ENCODE assay signal across 24 cellular contexts in genomic region chr11:71202598-71202944, GRCh38. TPM values are rescaled to one million over a fixed set of nuclear protein-coding genes. Genes with fewer than 3 reads are reported as not detected.
A peak's percentile ranks its signal among the peaks of the same experiment; 100 is the strongest.
DNase-seq lines count a peak whose midpoint lies in the region; ATAC-seq, FAIRE-seq and TF ChIP-seq lines count a peak whose summit lies in the region.
"Had no signal": no experiment of that assay in that cellular context is flagged by ENCODE, and none has a peak within 500 bp of the region (broad histone marks: within the 10 kb centered on the region; RNA-seq: fewer than 3 reads in every experiment).

No MANE protein-coding gene starts in this region.

- no peak overlapping the region for H3K27ac ChIP-seq in HepG2 (ENCODE audit: extremely low read length, insufficient read depth, low read length)
- H3K27ac ChIP-seq in neuronal stem cell (replicated peaks; ENCODE audit: low read length) = no peak overlapping the region
- H3K27ac ChIP-seq in thyroid gland = no peak overlapping the region

- H2BK120ac ChIP-seq in neuronal stem cell (ENCODE audit: low read depth, low read length) = no peak overlapping the region

- CTCF ChIA-PET in HepG2 (lab: Yijun Ruan, JAX; ENCODE audit: low intra/inter-chr PET ratio, low total read pairs) = no interaction called here

- intact Hi-C loops in HepG2 (cut with micrococcal nuclease; ENCODE audit: unreplicated experiment) = no loop called here
- intact Hi-C loops in thyroid gland (cut with DNase I) = no loop called here

- 100% methylated on average over 3 of the region's 5 CpGs for WGBS in HepG2 (ENCODE audit: low lambda C conversion rate)
- WGBS in neuronal stem cell (ENCODE audit: extremely low coverage in 2 of 2, insufficient read length in 2 of 2, insufficient replicate concordance in 1 of 2), 2 donors = no CpG with 5 or more reads among the region's 5 CpGs
- WGBS in thyroid gland, 2 donors = 94 to 100% methylated on average over 3 to 5 of the region's 5 CpGs

- H3K9me3 ChIP-seq in HepG2 (ENCODE audit: low read length) (no peaks in the 10 kb centered on the region), neuronal stem cell (replicated peaks in 1 of 2; ENCODE audit: control insufficient read depth in 2 of 2, insufficient read depth in 1 of 2, low read depth in 1 of 2, low read length in 2 of 2) (no peaks in the 10 kb centered on the region), MG63 (no peaks in the 10 kb centered on the region), thyroid gland (no peaks in the 10 kb centered on the region)
- H3K9me3 ChIP-seq: BE2C had no signal

- H3K79me2 ChIP-seq in HepG2 (ENCODE audit: insufficient read depth, low read length) = peaks cover 70% of the 10 kb centered on the region

- H3K27me3 ChIP-seq in bronchial epithelial cell (ENCODE audit: control insufficient read depth, insufficient read depth, low read length) (no peaks in the 10 kb centered on the region), HepG2 (ENCODE audit: control insufficient read depth in 1 of 2, insufficient read depth in 2 of 2, low read length in 2 of 2) (no peaks in the 10 kb centered on the region), neuronal stem cell (ENCODE audit: control insufficient read depth in 3 of 3, insufficient read depth in 3 of 3, low read depth in 1 of 3, low read length in 3 of 3) (no peaks in the 10 kb centered on the region), MG63 (no peaks in the 10 kb centered on the region), thyroid gland (no peaks in the 10 kb centered on the region)
- H3K27me3 ChIP-seq: BE2C had no signal

- H3K18ac ChIP-seq in neuronal stem cell (ENCODE audit: low read length) = peak overlapping the region; percentile 33

- H2BK5ac ChIP-seq in neuronal stem cell (ENCODE audit: low read length) = no peak overlapping the region

- TF ChIP-seq CTCF in bronchial epithelial cell (IDR thresholded peaks at IDR 0.05; ENCODE audit: insufficient read depth, low read length, severe bottlenecking) (no peak), HepG2 (CRISPR knock-in tag; IDR thresholded peaks at IDR 0.05) (no peak), thyroid gland (IDR thresholded peaks at IDR 0.05) (no peak)

- H2BK15ac ChIP-seq in neuronal stem cell (ENCODE audit: low read length) = peak overlapping the region; percentile 46

- H4K91ac ChIP-seq in neuronal stem cell (ENCODE audit: low read depth, low read length, poor library complexity) = no peak overlapping the region

- H3K4me2 ChIP-seq in HepG2 (ENCODE audit: low read depth, low read length) (no peak overlapping the region), neuronal stem cell (ENCODE audit: insufficient read depth, low read length, poor library complexity, severe bottlenecking) (no peak overlapping the region)

- no peak overlapping the region for H2BK12ac ChIP-seq in neuronal stem cell (ENCODE audit: low read length)

- peaks cover 57% of the 10 kb centered on the region for H4K20me1 ChIP-seq in HepG2 (ENCODE audit: insufficient read depth, low read length)

- H3K4ac ChIP-seq in neuronal stem cell (ENCODE audit: low read length) = no peak overlapping the region

- no peak for DNase-seq in bronchial epithelial cell (ENCODE audit: low read depth)
- no peak for DNase-seq in HepG2 (ENCODE audit: low spot score)
- no peak for DNase-seq in neuronal stem cell (ENCODE audit: low spot score)
- DNase-seq in MG63 = no peak
- DNase-seq in thyroid gland = no peak
- no peak for DNase-seq in NCI-H187 (lab: John Stamatoyannopoulos, UW)
- DNase-seq: ACHN; BE2C; C1 segment of cervical spinal cord; CD4-positive, CD25-positive, alpha-beta regulatory T cell; CD8-positive, alpha-beta memory T cell; COR-L47; DMS 273 treated with DMSO at 0.1 percent for 48 hours; DMS53; DND-41; EL; H9 had no signal

- TF ChIP-seq RAD21 in HepG2 (CRISPR knock-in tag; IDR thresholded peaks at IDR 0.05) = no peak

- H3K4me1 ChIP-seq in HepG2 (ENCODE audit: insufficient read depth, low read length) = peaks cover 12% of the 10 kb centered on the region; the same call in 1 of the 2 replicates
- H3K4me1 ChIP-seq in neuronal stem cell (ENCODE audit: control insufficient read depth in 2 of 2, insufficient read depth in 1 of 2, low read depth in 1 of 2, low read length in 2 of 2) = peaks cover 0 to 6% of the 10 kb centered on the region in 2 donors
- peaks cover 18 to 20% of the 10 kb centered on the region in 2 donors for H3K4me1 ChIP-seq in thyroid gland
- H3K4me1 ChIP-seq: BE2C had no signal

- H3K14ac ChIP-seq in neuronal stem cell (ENCODE audit: low read length) = no peak overlapping the region

- peak overlapping the region; percentile 59 for H2AK5ac ChIP-seq in neuronal stem cell (ENCODE audit: low read depth, low read length)

- BruUV-seq in HepG2 (replicated peaks; lab: Mats Ljungman, UMichigan) = no TSS peak

- POLR2A ChIA-PET in HepG2 (lab: Yijun Ruan, JAX) = no interaction called here

- no peak overlapping the region for H3K4me3 ChIP-seq in bronchial epithelial cell (ENCODE audit: low read depth, low read length)
- H3K4me3 ChIP-seq in HepG2 (replicated peaks in 1 of 3; ENCODE audit: insufficient read depth in 1 of 3, low read depth in 2 of 3, low read length in 3 of 3) = no peak overlapping the region
- no peak overlapping the region for H3K4me3 ChIP-seq in neuronal stem cell (ENCODE audit: low read length in 2 of 2)
- no peak overlapping the region for H3K4me3 ChIP-seq in MG63
- H3K4me3 ChIP-seq in thyroid gland (replicated peaks in 1 of 3) = no peak overlapping the region
- H3K4me3 ChIP-seq: GM12878 had no signal

- peak overlapping the region; percentile 10 for H3K23ac ChIP-seq in neuronal stem cell (ENCODE audit: low read depth, low read length, poor library complexity)

- peak; percentile 64 for FAIRE-seq in bronchial epithelial cell (lab: Jason Lieb, UNC)
- FAIRE-seq in HepG2 (lab: Jason Lieb, UNC) = no peak
- FAIRE-seq: A204.1, GM12878, H1, HTR-8/SVneo had no signal

- H3K36me3 ChIP-seq in bronchial epithelial cell (ENCODE audit: control insufficient read depth, insufficient read depth, low read length) = no peaks in the 10 kb centered on the region
- peaks cover 17 to 66% of the 10 kb centered on the region in 2 experiments; a peak in 4 of 5 replicates for H3K36me3 ChIP-seq in HepG2 (replicated peaks in 1 of 2; ENCODE audit: control insufficient read depth in 1 of 2, insufficient read depth in 2 of 2, low read length in 2 of 2)
- H3K36me3 ChIP-seq in neuronal stem cell (replicated peaks in 1 of 2; ENCODE audit: control insufficient read depth in 2 of 2, insufficient read depth in 2 of 2, low read length in 2 of 2) = no peaks in the 10 kb centered on the region
- H3K36me3 ChIP-seq in MG63 = no peaks in the 10 kb centered on the region
- no peaks in the 10 kb centered on the region for H3K36me3 ChIP-seq in thyroid gland
- H3K36me3 ChIP-seq: BE2C had no signal

- H2AFZ ChIP-seq in HepG2 (ENCODE audit: low read length) (no peak overlapping the region), neuronal stem cell (ENCODE audit: low read length) (no peak overlapping the region)

- TF ChIP-seq POLR2A in HepG2 (IDR thresholded peaks at IDR 0.05; ENCODE audit: insufficient read depth in 1 of 2, low read depth in 2 of 2, low read length in 2 of 2) = no peak
- TF ChIP-seq POLR2A in thyroid gland (IDR thresholded peaks at IDR 0.05) = no peak

- in situ Hi-C loops in HepG2 (cut with HindIII; ENCODE audit: extremely low pct_ligation_motif_present, low pct_unique_long_range_greater_than_20kb) = no loop called here

- H3K9ac ChIP-seq in HepG2 (ENCODE audit: insufficient read depth, low read depth, low read length) (no peak overlapping the region), neuronal stem cell (ENCODE audit: low read depth, low read length, poor library complexity) (no peak overlapping the region)

- no peaks in the 10 kb centered on the region for H3K79me1 ChIP-seq in neuronal stem cell (ENCODE audit: low read depth, low read length)

- no peak overlapping the region for H4K8ac ChIP-seq in neuronal stem cell (ENCODE audit: low read depth, low read length)

- TF ChIP-seq EP300 in HepG2 (IDR thresholded peaks at IDR 0.05; ENCODE audit: low read depth in 2 of 2, low read length in 2 of 2) (no peak), HepG2 (CRISPR knock-in tag; IDR thresholded peaks at IDR 0.05; ENCODE audit: borderline replicate concordance) (no peak)

- ATAC-seq in HepG2 (no peak), GM21529 (IDR thresholded peaks at IDR 0.05; ENCODE audit: unreplicated experiment) (no peak)
- ATAC-seq: GM12878 had no signal

RNA-seq across cellular contexts. Expression of gene SHANK2, which starts 49.8 kb away (rescaled TPM):
- total RNA-seq in bronchial epithelial cell (6.6 and 8.1 TPM in 2 replicates), HepG2 (2016; rRNA removed; fragmentation: Illumina TruSeq; extraction: Trizol) (10.2 and 10.5 TPM in 2 replicates), thyroid gland (100 to 1,000 TPM in 1 of 4 donors, 10 to 100 TPM in 3; 55.6 to 126 (median 90.8) TPM)
- total RNA-seq in HepG2 (2016; cell fraction: cytosol; rRNA removed; fragmentation: Illumina TruSeq; extraction: Trizol; ENCODE audit: low read depth) = 21.4 and 22.4 TPM in 2 replicates
- 10.1 and 10.2 TPM in 2 replicates for total RNA-seq in HepG2 (2016; cell fraction: insoluble cytoplasmic fraction; rRNA removed; fragmentation: Illumina TruSeq; extraction: Trizol)
- 14.0 and 14.5 TPM in 2 replicates for total RNA-seq in HepG2 (2016; cell fraction: membrane; rRNA removed; fragmentation: Illumina TruSeq; extraction: Trizol)
- 30.8 and 38.1 TPM in 2 replicates for total RNA-seq in HepG2 (2016; cell fraction: nucleus; rRNA removed; fragmentation: Illumina TruSeq; extraction: Trizol)
- polyA plus RNA-seq in HepG2 (2011; rRNA removed) = 13.0 and 16.0 TPM in 2 replicates
- polyA plus RNA-seq in HepG2 (2011; cell fraction: cytosol; rRNA removed) = 8.0 and 9.2 TPM in 2 replicates
- 60.2 and 68.0 TPM in 2 replicates for polyA plus RNA-seq in HepG2 (2011; cell fraction: nucleus; rRNA removed)
- 11.6 and 14.7 TPM in 2 replicates for polyA plus RNA-seq in HepG2 (2012)
- 1.2 and 1.3 TPM in 2 replicates for polyA plus RNA-seq in HepG2 (2016; cell fraction: cytosol; fragmentation: Illumina TruSeq; extraction: Trizol; ENCODE audit: low read depth)
- 5.5 and 10.0 TPM in 2 replicates for polyA plus RNA-seq in HepG2 (2016; cell fraction: insoluble cytoplasmic fraction; fragmentation: Illumina TruSeq; extraction: Trizol; ENCODE audit: low read depth)
- 2.4 and 3.2 TPM in 2 replicates for polyA plus RNA-seq in HepG2 (2016; cell fraction: membrane; fragmentation: Illumina TruSeq; extraction: Trizol; ENCODE audit: low read depth)
- 26.0 and 26.8 TPM in 2 replicates for polyA plus RNA-seq in HepG2 (2016; cell fraction: nucleus; fragmentation: Illumina TruSeq; extraction: Trizol; ENCODE audit: insufficient read depth, low read depth)
- polyA minus RNA-seq in HepG2 (2011; rRNA and poly(A)+ RNA removed; ENCODE audit: low replicate concordance) = 0.21 and 90.9 TPM in 2 replicates
- 22.8 and 29.4 TPM in 2 replicates for polyA minus RNA-seq in HepG2 (2011; cell fraction: cytosol; rRNA and poly(A)+ RNA removed)
- 98.9 and 104 TPM in 2 replicates for polyA minus RNA-seq in HepG2 (2011; cell fraction: nucleus; rRNA and poly(A)+ RNA removed)
- polyA plus RNA-seq in neuronal stem cell (2013, experiment 1 of 2) = 5.0 TPM
- polyA plus RNA-seq in neuronal stem cell (2013, experiment 2 of 2) = 5.0 TPM
- 0.49 and 18.6 TPM in 2 replicates for total RNA-seq in MG63 (2014; rRNA removed; shearing (Covaris generic); ENCODE audit: low replicate concordance)
- total RNA-seq: CD4-positive, CD25-positive, alpha-beta regulatory T cell; CD8-positive, alpha-beta memory T cell; G401 had no signal
- polyA plus RNA-seq: CD4-positive, CD25-positive, alpha-beta regulatory T cell; CD8-positive, alpha-beta memory T cell; IgD-negative memory B cell had no signal
